Comparison of ENCODE assay signal across 8 cellular contexts in genomic region chr10:119543814-119544642, GRCh38. TPM values are rescaled to one million over a fixed set of nuclear protein-coding genes. Genes with fewer than 3 reads are reported as not detected.
DNase-seq lines count a peak whose midpoint lies in the region; FAIRE-seq and TF ChIP-seq lines count a peak whose summit lies in the region.

No MANE protein-coding gene starts in this region.

- H3K4me1 ChIP-seq in OCI-LY1 (ENCODE audit: insufficient read depth, low read length, severe bottlenecking) (no peaks in the 10 kb centered on the region), endothelial cell of umbilical vein (ENCODE audit: control insufficient read depth, extremely low read depth, insufficient read depth, low read length) (peaks cover 6% of the 10 kb centered on the region), osteoblast (ENCODE audit: insufficient read depth, low read length) (peaks cover 22% of the 10 kb centered on the region)

- dilution Hi-C loops in endothelial cell of umbilical vein (cut with MboI; ENCODE audit: extremely low pct_ligation_motif_present, low sequenced_read_pairs) = no loop called here

- H3K79me2 ChIP-seq in OCI-LY1 (ENCODE audit: insufficient read depth, low read length) (no peaks in the 10 kb centered on the region), endothelial cell of umbilical vein (ENCODE audit: control insufficient read depth, insufficient read depth, low read length) (no peaks in the 10 kb centered on the region), osteoblast (ENCODE audit: insufficient read depth, low read length) (peaks cover 29% of the 10 kb centered on the region)

- H3K27me3 ChIP-seq in OCI-LY1 (ENCODE audit: insufficient read depth, low read length) (no peaks in the 10 kb centered on the region; the same call in 1 of the 2 replicates), endothelial cell of umbilical vein (ENCODE audit: control insufficient read depth in 2 of 2, insufficient read depth in 2 of 2, low read length in 2 of 2) (peaks cover 8 to 10% of the 10 kb centered on the region in 2 experiments), osteoblast (ENCODE audit: insufficient read depth, low read length) (peaks cover 9% of the 10 kb centered on the region)

- BruUV-seq in endothelial cell of umbilical vein (replicated peaks; lab: Mats Ljungman, UMichigan) = no TSS peak

- H3K9me3 ChIP-seq in OCI-LY1 (ENCODE audit: low read length) (no peaks in the 10 kb centered on the region), endothelial cell of umbilical vein (replicated peaks; ENCODE audit: control insufficient read depth, insufficient read depth, low read length) (no peaks in the 10 kb centered on the region), osteoblast (ENCODE audit: low read depth, low read length) (no peaks in the 10 kb centered on the region)

- H3K4me2 ChIP-seq in OCI-LY1 (ENCODE audit: low read length) (peak overlapping the region; percentile 74), endothelial cell of umbilical vein (ENCODE audit: insufficient read depth, low read length) (peak overlapping the region; percentile 90), osteoblast (ENCODE audit: insufficient read depth, low read length) (peak overlapping the region; percentile 88)

- no peaks in the 10 kb centered on the region for H3K9me2 ChIP-seq in OCI-LY1 (ENCODE audit: low read depth, low read length)

- H4K20me1 ChIP-seq in OCI-LY1 (ENCODE audit: insufficient read depth, low read length) = no peaks in the 10 kb centered on the region
- H4K20me1 ChIP-seq in endothelial cell of umbilical vein (replicated peaks; ENCODE audit: control insufficient read depth, extremely low read depth, insufficient read depth, low read length) = no peaks in the 10 kb centered on the region
- H4K20me1 ChIP-seq in osteoblast (ENCODE audit: insufficient read depth, low read length) = peaks cover 21% of the 10 kb centered on the region

- H3K4me3 ChIP-seq in OCI-LY1 (ENCODE audit: low read depth, low read length, poor library complexity, severe bottlenecking) = peak overlapping the region; percentile 61
- H3K4me3 ChIP-seq in endothelial cell of umbilical vein (replicated peaks in 1 of 3; ENCODE audit: insufficient read depth in 1 of 3, low read depth in 1 of 3, low read length in 3 of 3) = no peak overlapping the region
- H3K4me3 ChIP-seq in osteoblast (ENCODE audit: insufficient read depth, low read length) = peak overlapping the region; percentile 84

- no peaks in the 10 kb centered on the region for H3F3A ChIP-seq in OCI-LY1 (ENCODE audit: insufficient read depth, low read length)

- H3K36me3 ChIP-seq in OCI-LY1 (ENCODE audit: insufficient read depth, low read length) (no peaks in the 10 kb centered on the region), endothelial cell of umbilical vein (ENCODE audit: control insufficient read depth in 2 of 2, extremely low read depth in 1 of 2, insufficient read depth in 2 of 2, low read length in 2 of 2) (no peaks in the 10 kb centered on the region), osteoblast (ENCODE audit: insufficient read depth, low read length) (no peaks in the 10 kb centered on the region)

- POLR2A ChIA-PET in endothelial cell of umbilical vein (lab: Charles Lee) = no interaction called here

- FAIRE-seq in endothelial cell of umbilical vein (lab: Jason Lieb, UNC) = no peak

- H3K9me1 ChIP-seq in endothelial cell of umbilical vein (replicated peaks; ENCODE audit: control insufficient read depth, extremely low read depth, insufficient read depth, low read length) = no peaks in the 10 kb centered on the region

- peak; percentile 18 for DNase-seq in Daoy (ENCODE audit: low read depth)
- DNase-seq in endothelial cell of umbilical vein (ENCODE audit: low read depth, low spot score) = no peak
- DNase-seq in osteoblast (ENCODE audit: insufficient read length, low spot score, missing footprints) = peak; percentile 78
- DNase-seq in DMS153 (lab: John Stamatoyannopoulos, UW) = no peak
- DNase-seq in COLO668 (lab: John Stamatoyannopoulos, UW; ENCODE audit: unreplicated experiment) = no peak
- no peak for DNase-seq in NOMO-1 (lab: John Stamatoyannopoulos, UW; ENCODE audit: unreplicated experiment in 2 of 2)
- no peak for DNase-seq in germinal center (ENCODE audit: low spot score)

- CTCF ChIA-PET in endothelial cell of umbilical vein (lab: Charles Lee) = interaction anchor here (0.6 to 3.9 kb wide), 21 partner anchors 11 to 464 kb away, joined by 3 to 69 read pairs (median 5); partner anchors contain the start of gene GRK5

- no peak overlapping the region for H3K27ac ChIP-seq in OCI-LY1 (ENCODE audit: low read depth, low read length, poor library complexity, severe bottlenecking)
- no peak overlapping the region for H3K27ac ChIP-seq in endothelial cell of umbilical vein (ENCODE audit: insufficient read depth, low read depth, low read length)
- no peak overlapping the region for H3K27ac ChIP-seq in osteoblast (ENCODE audit: low read depth, low read length)

- intact Hi-C loops in endothelial cell of umbilical vein (cut with micrococcal nuclease) = loop anchor here (1.0 to 5.0 kb wide), 2 partner anchors 97 to 345 kb away; no protein-coding TSS in a partner anchor

- H2AFZ ChIP-seq in OCI-LY1 (ENCODE audit: low read length) (no peak overlapping the region), endothelial cell of umbilical vein (ENCODE audit: low read depth, low read length) (no peak overlapping the region), osteoblast (ENCODE audit: low read length) (no peak overlapping the region)

- TF ChIP-seq POLR2A in endothelial cell of umbilical vein (IDR thresholded peaks at IDR 0.05; ENCODE audit: low read depth, low read length) = no peak

- no peak for TF ChIP-seq CTCF in OCI-LY1 (IDR thresholded peaks at IDR 0.05; ENCODE audit: low read length)
- no peak for TF ChIP-seq CTCF in endothelial cell of umbilical vein (IDR thresholded peaks at IDR 0.05; ENCODE audit: extremely low read depth in 1 of 2, insufficient read depth in 1 of 2, low read depth in 1 of 2, low read length in 2 of 2)
- no peak for TF ChIP-seq CTCF in osteoblast (IDR thresholded peaks at IDR 0.05; ENCODE audit: extremely low read depth, low read depth, low read length)

- H3K9ac ChIP-seq in OCI-LY1 (ENCODE audit: low read length) (no peak overlapping the region; the same call in 1 of the 2 replicates), endothelial cell of umbilical vein (replicated peaks; ENCODE audit: extremely low read depth, insufficient read depth, low read length) (no peak overlapping the region)

TF ChIP-seq in endothelial cell of umbilical vein, 7 proteins besides CTCF, POLR2A, EP300 and RAD21:
- TF ChIP-seq JUN (IDR thresholded peaks at IDR 0.05; ENCODE audit: borderline replicate concordance, insufficient read depth, insufficient read length, low read depth) = no peak
- TF ChIP-seq POLR2AphosphoS5 (IDR thresholded peaks at IDR 0.05; ENCODE audit: insufficient read depth, low read depth, low read length) = no peak
- TF ChIP-seq, protein P1, sequence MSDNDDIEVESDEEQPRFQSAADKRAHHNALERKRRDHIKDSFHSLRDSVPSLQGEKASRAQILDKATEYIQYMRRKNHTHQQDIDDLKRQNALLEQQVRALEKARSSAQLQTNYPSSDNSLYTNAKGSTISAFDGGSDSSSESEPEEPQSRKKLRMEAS (IDR thresholded peaks at IDR 0.05; ENCODE audit: insufficient read depth, insufficient read length) = no peak
- TF ChIP-seq GATA2 (IDR thresholded peaks at IDR 0.05; ENCODE audit: insufficient read depth, insufficient read length, low read depth, low read length) = no peak
- TF ChIP-seq MYC (IDR thresholded peaks at IDR 0.05; ENCODE audit: low read depth, low read length) = no peak
- no peak for TF ChIP-seq FOS (IDR thresholded peaks at IDR 0.05; ENCODE audit: borderline replicate concordance, insufficient read depth, low read length)
- no peak for TF ChIP-seq EZH2 (IDR thresholded peaks at IDR 0.05; ENCODE audit: borderline replicate concordance, low read depth, low read length, severe bottlenecking)

RNA-seq across cellular contexts. Expression of gene RGS10, which starts 1.5 kb away (rescaled TPM):
- total RNA-seq in Daoy (2014; rRNA removed; shearing (Covaris generic)) = 22.1 and 22.8 TPM in 2 replicates
- 21.8 and 22.4 TPM in 2 replicates for total RNA-seq in endothelial cell of umbilical vein
- polyA plus RNA-seq in endothelial cell of umbilical vein = 5.4 and 7.8 TPM in 2 replicates
- polyA plus RNA-seq in endothelial cell of umbilical vein (2011; cell fraction: cytosol; rRNA removed) = 19.1 and 23.1 TPM in 2 replicates
- 4.7 and 6.9 TPM in 2 replicates for polyA plus RNA-seq in endothelial cell of umbilical vein (2011; cell fraction: nucleus; rRNA removed)
- 63.3 and 70.5 TPM in 2 replicates for polyA plus RNA-seq in endothelial cell of umbilical vein (2012)
- 4.8 and 7.4 TPM in 2 replicates for polyA minus RNA-seq in endothelial cell of umbilical vein
- 3.0 TPM for polyA minus RNA-seq in endothelial cell of umbilical vein (2011; cell fraction: cytosol; rRNA and poly(A)+ RNA removed)
- polyA minus RNA-seq in endothelial cell of umbilical vein (2011; cell fraction: nucleus; rRNA and poly(A)+ RNA removed) = 1.0 TPM in 1 of 2 replicates, not detected in the other
- 24.5 and 29.3 TPM in 2 replicates for total RNA-seq in osteoblast

RNA-seq across cellular contexts. Expression of gene TIAL1, which starts 52.7 kb away (rescaled TPM):
- total RNA-seq in Daoy (2014; rRNA removed; shearing (Covaris generic)) = 28.4 and 40.4 TPM in 2 replicates
- total RNA-seq in endothelial cell of umbilical vein (150 and 154 TPM in 2 replicates), osteoblast (53.6 TPM in 2 replicates)
- polyA plus RNA-seq in endothelial cell of umbilical vein = 45.4 and 57.7 TPM in 2 replicates
- 49.7 and 56.0 TPM in 2 replicates for polyA plus RNA-seq in endothelial cell of umbilical vein (2011; cell fraction: cytosol; rRNA removed)
- polyA plus RNA-seq in endothelial cell of umbilical vein (2011; cell fraction: nucleus; rRNA removed) = 316 and 423 TPM in 2 replicates
- polyA plus RNA-seq in endothelial cell of umbilical vein (2012) = 110 and 129 TPM in 2 replicates
- 63.3 and 70.9 TPM in 2 replicates for polyA minus RNA-seq in endothelial cell of umbilical vein
- polyA minus RNA-seq in endothelial cell of umbilical vein (2011; cell fraction: cytosol; rRNA and poly(A)+ RNA removed) = 42.9 TPM
- 70.5 and 125 TPM in 2 replicates for polyA minus RNA-seq in endothelial cell of umbilical vein (2011; cell fraction: nucleus; rRNA and poly(A)+ RNA removed)

Comparison
In these comparisons a context has a peak if more than half of its experiments do, and no peak if none do; other contexts are left out.
1. DNase-seq: peak in Daoy (single experiment) and osteoblast (single experiment); none in endothelial cell of umbilical vein (single experiment), DMS153 (single experiment), COLO668 (single experiment), NOMO-1 (0 of 2) and germinal center (single experiment).
2. H3K4me3 ChIP-seq: peak in OCI-LY1 (single experiment) and osteoblast (single experiment); none in endothelial cell of umbilical vein (0 of 3).
3. Peak in every context shown above with its lines, with median percentiles within 50 percentile points of each other: H3K4me2 ChIP-seq.